ENCODE assay signal across 17 cellular contexts in the genomic region with DNA sequence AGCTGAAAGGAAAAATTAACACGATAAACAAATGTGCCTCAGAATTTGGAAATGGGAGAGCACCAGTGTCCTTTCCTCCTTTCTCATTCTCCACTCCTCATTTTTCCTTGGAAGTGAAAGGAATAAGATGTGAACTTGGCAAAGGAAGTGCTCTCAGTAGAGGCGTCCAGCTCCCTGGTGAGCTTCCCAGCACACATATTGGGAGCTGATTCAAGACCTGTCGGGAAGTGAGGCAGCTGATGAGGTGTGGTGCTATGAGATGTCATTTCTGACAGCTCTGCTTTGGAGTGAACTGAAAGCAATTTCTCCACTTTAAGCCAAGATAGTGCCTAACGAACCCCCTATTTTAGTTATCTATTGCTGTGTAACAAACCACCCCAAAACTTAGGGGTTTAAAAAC.
DNase-seq lines count a peak whose midpoint lies in the region; ATAC-seq and TF ChIP-seq lines count a peak whose summit lies in the region.
"Had no signal": no experiment of that assay in that cellular context is flagged by ENCODE, and none has a peak within 500 bp of the region (broad histone marks: within the 10 kb centered on the region; RNA-seq: fewer than 3 reads in every experiment).

No MANE protein-coding gene starts in this region.

- ATAC-seq in Right ventricle myocardium inferior (peak; percentile 80), heart left ventricle (peak in 3 of 4 donors; percentile 59 to 88 (median 69)), left ventricle myocardium superior (peak; percentile 84)
- ATAC-seq: A549; CD8-positive, alpha-beta T cell had no signal

- DNase-seq in Right ventricle myocardium inferior (ENCODE audit: missing footprints) (no peak), right atrium auricular region (ENCODE audit: low spot score) (no peak), heart left ventricle (peak in 1 of 5 donors; percentile 48), left ventricle myocardium inferior (no peak), left ventricle myocardium superior (no peak), vagina (ENCODE audit: extremely low spot score in 2 of 2) (no peak)
- DNase-seq: AML-193; Caco-2; Calu3; CD4-positive, alpha-beta T cell; CD8-positive, alpha-beta T cell; DMS79 treated with DMSO at 0.1 percent for 48 hours; GF-D8 had no signal

- H3K27me3 ChIP-seq in right atrium auricular region (no peaks in the 10 kb centered on the region), heart left ventricle (no peaks in the 10 kb centered on the region), left ventricle myocardium inferior (ENCODE audit: low read depth) (no peaks in the 10 kb centered on the region), vagina (no peaks in the 10 kb centered on the region)
- H3K27me3 ChIP-seq: BLaER1 treated with 17β-estradiol and CSF1 and Interleukin-3, amounts not matched to agents 10 nM and 100 nM had no signal

- no peak overlapping the region for H3K27ac ChIP-seq in right atrium auricular region
- H3K27ac ChIP-seq in heart left ventricle: peak overlapping the region in 1 of 12 donors; percentile 42
- no peak overlapping the region for H3K27ac ChIP-seq in left ventricle myocardium inferior (replicated peaks)
- H3K27ac ChIP-seq in vagina: no peak overlapping the region
- H3K27ac ChIP-seq: 22Rv1; A549; BLaER1 treated with 17β-estradiol and CSF1 and Interleukin-3, amounts not matched to agents 10 nM and 100 nM; C4-2B had no signal

- TF ChIP-seq CTCF in right atrium auricular region (IDR thresholded peaks at IDR 0.05) (no peak), heart left ventricle (IDR thresholded peaks at IDR 0.05) (no peak), left ventricle myocardium inferior (IDR thresholded peaks at IDR 0.05; ENCODE audit: borderline replicate concordance) (no peak), vagina (IDR thresholded peaks at IDR 0.05) (no peak)

- H3K4me3 ChIP-seq in right atrium auricular region: no peak overlapping the region
- H3K4me3 ChIP-seq in heart left ventricle: no peak overlapping the region
- H3K4me3 ChIP-seq in left ventricle myocardium inferior: no peak overlapping the region
- H3K4me3 ChIP-seq in vagina: no peak overlapping the region
- H3K4me3 ChIP-seq: A549; BLaER1 treated with 17β-estradiol and CSF1 and Interleukin-3, amounts not matched to agents 10 nM and 100 nM had no signal

- H3K9me3 ChIP-seq in right atrium auricular region: peaks cover 0 to 18% of the 10 kb centered on the region in 2 donors
- H3K9me3 ChIP-seq in heart left ventricle: peaks cover 0 to 19% (median 10%) of the 10 kb centered on the region in 12 donors
- peaks cover 19% of the 10 kb centered on the region for H3K9me3 ChIP-seq in left ventricle myocardium inferior (replicated peaks)
- no peaks in the 10 kb centered on the region for H3K9me3 ChIP-seq in vagina

- WGBS in heart left ventricle, 4 donors: 49 to 57% (median 50%) methylated on average over 4 of the region's 4 CpGs

- TF ChIP-seq POLR2A in heart left ventricle (IDR thresholded peaks at IDR 0.05) (no peak), vagina (IDR thresholded peaks at IDR 0.05) (no peak)

- no peaks in the 10 kb centered on the region for H3K36me3 ChIP-seq in right atrium auricular region
- no peaks in the 10 kb centered on the region for H3K36me3 ChIP-seq in heart left ventricle
- no peaks in the 10 kb centered on the region for H3K36me3 ChIP-seq in left ventricle myocardium inferior
- H3K36me3 ChIP-seq in vagina: no peaks in the 10 kb centered on the region

- H3K4me1 ChIP-seq in right atrium auricular region (peaks cover 0 to 3% of the 10 kb centered on the region in 2 donors), heart left ventricle (peaks cover 0 to 44% (median 7%) of the 10 kb centered on the region in 12 donors), left ventricle myocardium inferior (peaks cover 42% of the 10 kb centered on the region), vagina (no peaks in the 10 kb centered on the region)
- H3K4me1 ChIP-seq: A549; BLaER1 treated with 17β-estradiol and CSF1 and Interleukin-3, amounts not matched to agents 10 nM and 100 nM; Caco-2 had no signal

- intact Hi-C loops in Right ventricle myocardium inferior (cut with DNase I): no loop called here
- intact Hi-C loops in heart left ventricle (cut with DNase I): loop anchor here in 1 of 10 donors (10.0 kb wide), 1 partner anchor 400 kb away; no protein-coding TSS in a partner anchor
- intact Hi-C loops in left ventricle myocardium inferior (cut with micrococcal nuclease): no loop called here
- intact Hi-C loops in left ventricle myocardium superior (cut with micrococcal nuclease): loop anchor here (10.0 kb wide), 1 partner anchor 60 kb away; no protein-coding TSS in a partner anchor
- intact Hi-C loops in vagina (cut with DNase I): no loop called here
